ENCODE assay signal across 1 cellular context in the genomic region with DNA sequence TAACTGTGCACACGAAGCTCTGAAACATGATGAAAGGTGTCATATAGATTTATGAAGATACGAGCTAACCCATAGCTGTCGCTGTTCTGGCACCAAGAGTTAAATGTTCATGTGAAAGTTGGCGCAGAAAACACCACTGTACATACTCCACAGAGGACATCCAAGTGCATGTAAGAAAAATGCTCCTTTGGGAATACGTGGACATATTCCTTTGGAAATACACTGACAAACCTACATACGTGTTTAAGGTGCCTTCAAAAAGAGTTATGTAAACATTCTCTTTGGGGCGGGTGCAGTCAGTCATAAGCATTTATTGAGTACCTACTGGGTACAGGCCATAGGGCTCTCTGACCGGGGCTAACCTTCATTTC.
TF ChIP-seq lines count a peak whose summit lies in the region.

No MANE protein-coding gene starts in this region.

TF ChIP-seq in HepG2, 621 proteins besides CTCF, POLR2A, EP300 and RAD21 (continued from another document and continues in another):
- TF ChIP-seq, protein P1, sequence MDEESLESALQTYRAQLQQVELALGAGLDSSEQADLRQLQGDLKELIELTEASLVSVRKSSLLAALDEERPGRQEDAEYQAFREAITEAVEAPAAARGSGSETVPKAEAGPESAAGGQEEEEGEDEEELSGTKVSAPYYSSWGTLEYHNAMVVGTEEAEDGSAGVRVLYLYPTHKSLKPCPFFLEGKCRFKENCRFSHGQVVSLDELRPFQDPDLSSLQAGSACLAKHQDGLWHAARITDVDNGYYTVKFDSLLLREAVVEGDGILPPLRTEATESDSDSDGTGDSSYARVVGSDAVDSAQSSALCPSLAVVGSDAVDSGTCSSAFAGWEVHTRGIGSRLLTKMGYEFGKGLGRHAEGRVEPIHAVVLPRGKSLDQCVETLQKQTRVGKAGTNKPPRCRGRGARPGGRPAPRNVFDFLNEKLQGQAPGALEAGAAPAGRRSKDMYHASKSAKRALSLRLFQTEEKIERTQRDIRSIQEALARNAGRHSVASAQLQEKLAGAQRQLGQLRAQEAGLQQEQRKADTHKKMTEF (CRISPR knock-in tag; IDR thresholded peaks at IDR 0.05): no peak
- no peak for TF ChIP-seq WIZ (CRISPR knock-in tag; IDR thresholded peaks at IDR 0.05)
- TF ChIP-seq ETV5 (CRISPR knock-in tag; IDR thresholded peaks at IDR 0.05; ENCODE audit: borderline replicate concordance): no peak
- TF ChIP-seq, protein P2, sequence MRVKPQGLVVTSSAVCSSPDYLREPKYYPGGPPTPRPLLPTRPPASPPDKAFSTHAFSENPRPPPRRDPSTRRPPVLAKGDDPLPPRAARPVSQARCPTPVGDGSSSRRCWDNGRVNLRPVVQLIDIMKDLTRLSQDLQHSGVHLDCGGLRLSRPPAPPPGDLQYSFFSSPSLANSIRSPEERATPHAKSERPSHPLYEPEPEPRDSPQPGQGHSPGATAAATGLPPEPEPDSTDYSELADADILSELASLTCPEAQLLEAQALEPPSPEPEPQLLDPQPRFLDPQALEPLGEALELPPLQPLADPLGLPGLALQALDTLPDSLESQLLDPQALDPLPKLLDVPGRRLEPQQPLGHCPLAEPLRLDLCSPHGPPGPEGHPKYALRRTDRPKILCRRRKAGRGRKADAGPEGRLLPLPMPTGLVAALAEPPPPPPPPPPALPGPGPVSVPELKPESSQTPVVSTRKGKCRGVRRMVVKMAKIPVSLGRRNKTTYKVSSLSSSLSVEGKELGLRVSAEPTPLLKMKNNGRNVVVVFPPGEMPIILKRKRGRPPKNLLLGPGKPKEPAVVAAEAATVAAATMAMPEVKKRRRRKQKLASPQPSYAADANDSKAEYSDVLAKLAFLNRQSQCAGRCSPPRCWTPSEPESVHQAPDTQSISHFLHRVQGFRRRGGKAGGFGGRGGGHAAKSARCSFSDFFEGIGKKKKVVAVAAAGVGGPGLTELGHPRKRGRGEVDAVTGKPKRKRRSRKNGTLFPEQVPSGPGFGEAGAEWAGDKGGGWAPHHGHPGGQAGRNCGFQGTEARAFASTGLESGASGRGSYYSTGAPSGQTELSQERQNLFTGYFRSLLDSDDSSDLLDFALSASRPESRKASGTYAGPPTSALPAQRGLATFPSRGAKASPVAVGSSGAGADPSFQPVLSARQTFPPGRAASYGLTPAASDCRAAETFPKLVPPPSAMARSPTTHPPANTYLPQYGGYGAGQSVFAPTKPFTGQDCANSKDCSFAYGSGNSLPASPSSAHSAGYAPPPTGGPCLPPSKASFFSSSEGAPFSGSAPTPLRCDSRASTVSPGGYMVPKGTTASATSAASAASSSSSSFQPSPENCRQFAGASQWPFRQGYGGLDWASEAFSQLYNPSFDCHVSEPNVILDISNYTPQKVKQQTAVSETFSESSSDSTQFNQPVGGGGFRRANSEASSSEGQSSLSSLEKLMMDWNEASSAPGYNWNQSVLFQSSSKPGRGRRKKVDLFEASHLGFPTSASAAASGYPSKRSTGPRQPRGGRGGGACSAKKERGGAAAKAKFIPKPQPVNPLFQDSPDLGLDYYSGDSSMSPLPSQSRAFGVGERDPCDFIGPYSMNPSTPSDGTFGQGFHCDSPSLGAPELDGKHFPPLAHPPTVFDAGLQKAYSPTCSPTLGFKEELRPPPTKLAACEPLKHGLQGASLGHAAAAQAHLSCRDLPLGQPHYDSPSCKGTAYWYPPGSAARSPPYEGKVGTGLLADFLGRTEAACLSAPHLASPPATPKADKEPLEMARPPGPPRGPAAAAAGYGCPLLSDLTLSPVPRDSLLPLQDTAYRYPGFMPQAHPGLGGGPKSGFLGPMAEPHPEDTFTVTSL (CRISPR knock-in tag; IDR thresholded peaks at IDR 0.05; ENCODE audit: borderline replicate concordance): no peak
- TF ChIP-seq SMARCC2 (IDR thresholded peaks at IDR 0.05): no peak
- no peak for TF ChIP-seq MAFK (conservative IDR thresholded peaks at IDR 0.05 in 1 of 2, IDR thresholded peaks at IDR 0.05 in 1 of 2; ENCODE audit: low read length in 2 of 2)
- no peak for TF ChIP-seq ZNF878 (CRISPR knock-in tag; IDR thresholded peaks at IDR 0.05)
- TF ChIP-seq CBFB (CRISPR knock-in tag; IDR thresholded peaks at IDR 0.05): peak; percentile 12; the same call in 1 of the 2 replicates
- TF ChIP-seq, protein P3, sequence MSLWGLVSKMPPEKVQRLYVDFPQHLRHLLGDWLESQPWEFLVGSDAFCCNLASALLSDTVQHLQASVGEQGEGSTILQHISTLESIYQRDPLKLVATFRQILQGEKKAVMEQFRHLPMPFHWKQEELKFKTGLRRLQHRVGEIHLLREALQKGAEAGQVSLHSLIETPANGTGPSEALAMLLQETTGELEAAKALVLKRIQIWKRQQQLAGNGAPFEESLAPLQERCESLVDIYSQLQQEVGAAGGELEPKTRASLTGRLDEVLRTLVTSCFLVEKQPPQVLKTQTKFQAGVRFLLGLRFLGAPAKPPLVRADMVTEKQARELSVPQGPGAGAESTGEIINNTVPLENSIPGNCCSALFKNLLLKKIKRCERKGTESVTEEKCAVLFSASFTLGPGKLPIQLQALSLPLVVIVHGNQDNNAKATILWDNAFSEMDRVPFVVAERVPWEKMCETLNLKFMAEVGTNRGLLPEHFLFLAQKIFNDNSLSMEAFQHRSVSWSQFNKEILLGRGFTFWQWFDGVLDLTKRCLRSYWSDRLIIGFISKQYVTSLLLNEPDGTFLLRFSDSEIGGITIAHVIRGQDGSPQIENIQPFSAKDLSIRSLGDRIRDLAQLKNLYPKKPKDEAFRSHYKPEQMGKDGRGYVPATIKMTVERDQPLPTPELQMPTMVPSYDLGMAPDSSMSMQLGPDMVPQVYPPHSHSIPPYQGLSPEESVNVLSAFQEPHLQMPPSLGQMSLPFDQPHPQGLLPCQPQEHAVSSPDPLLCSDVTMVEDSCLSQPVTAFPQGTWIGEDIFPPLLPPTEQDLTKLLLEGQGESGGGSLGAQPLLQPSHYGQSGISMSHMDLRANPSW (CRISPR knock-in tag; IDR thresholded peaks at IDR 0.05; ENCODE audit: borderline replicate concordance): no peak
- TF ChIP-seq SIN3A (IDR thresholded peaks at IDR 0.05; ENCODE audit: borderline replicate concordance, low read depth, low read length): no peak
- TF ChIP-seq GABPB1 (CRISPR knock-in tag; IDR thresholded peaks at IDR 0.05): no peak
- 0 out of 2 replicates have a peak, but pooled peaks have one; percentile 38 for TF ChIP-seq SOX5 (CRISPR knock-in tag; IDR thresholded peaks at IDR 0.05; ENCODE audit: borderline replicate concordance)
- TF ChIP-seq, protein P4, sequence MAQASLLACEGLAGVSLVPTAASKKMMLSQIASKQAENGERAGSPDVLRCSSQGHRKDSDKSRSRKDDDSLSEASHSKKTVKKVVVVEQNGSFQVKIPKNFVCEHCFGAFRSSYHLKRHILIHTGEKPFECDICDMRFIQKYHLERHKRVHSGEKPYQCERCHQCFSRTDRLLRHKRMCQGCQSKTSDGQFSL (CRISPR knock-in tag; IDR thresholded peaks at IDR 0.05): no peak
- TF ChIP-seq FOSL1 (CRISPR knock-in tag; IDR thresholded peaks at IDR 0.05; ENCODE audit: borderline replicate concordance): no peak
- TF ChIP-seq ZNF207 (IDR thresholded peaks at IDR 0.05; ENCODE audit: borderline replicate concordance): no peak
- TF ChIP-seq KDM1A (CRISPR knock-in tag; IDR thresholded peaks at IDR 0.05): no peak
- no peak for TF ChIP-seq U2AF1 (optimal IDR thresholded peaks at IDR 0.05; ENCODE audit: low read depth, low read length)
- TF ChIP-seq KLF9 (CRISPR knock-in tag; IDR thresholded peaks at IDR 0.05; ENCODE audit: low read depth): no peak
- TF ChIP-seq, protein P5, sequence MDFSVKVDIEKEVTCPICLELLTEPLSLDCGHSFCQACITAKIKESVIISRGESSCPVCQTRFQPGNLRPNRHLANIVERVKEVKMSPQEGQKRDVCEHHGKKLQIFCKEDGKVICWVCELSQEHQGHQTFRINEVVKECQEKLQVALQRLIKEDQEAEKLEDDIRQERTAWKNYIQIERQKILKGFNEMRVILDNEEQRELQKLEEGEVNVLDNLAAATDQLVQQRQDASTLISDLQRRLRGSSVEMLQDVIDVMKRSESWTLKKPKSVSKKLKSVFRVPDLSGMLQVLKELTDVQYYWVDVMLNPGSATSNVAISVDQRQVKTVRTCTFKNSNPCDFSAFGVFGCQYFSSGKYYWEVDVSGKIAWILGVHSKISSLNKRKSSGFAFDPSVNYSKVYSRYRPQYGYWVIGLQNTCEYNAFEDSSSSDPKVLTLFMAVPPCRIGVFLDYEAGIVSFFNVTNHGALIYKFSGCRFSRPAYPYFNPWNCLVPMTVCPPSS (IDR thresholded peaks at IDR 0.05): no peak
- TF ChIP-seq HMGA1 (CRISPR knock-in tag; conservative IDR thresholded peaks at IDR 0.05): no peak
- TF ChIP-seq, protein P6, sequence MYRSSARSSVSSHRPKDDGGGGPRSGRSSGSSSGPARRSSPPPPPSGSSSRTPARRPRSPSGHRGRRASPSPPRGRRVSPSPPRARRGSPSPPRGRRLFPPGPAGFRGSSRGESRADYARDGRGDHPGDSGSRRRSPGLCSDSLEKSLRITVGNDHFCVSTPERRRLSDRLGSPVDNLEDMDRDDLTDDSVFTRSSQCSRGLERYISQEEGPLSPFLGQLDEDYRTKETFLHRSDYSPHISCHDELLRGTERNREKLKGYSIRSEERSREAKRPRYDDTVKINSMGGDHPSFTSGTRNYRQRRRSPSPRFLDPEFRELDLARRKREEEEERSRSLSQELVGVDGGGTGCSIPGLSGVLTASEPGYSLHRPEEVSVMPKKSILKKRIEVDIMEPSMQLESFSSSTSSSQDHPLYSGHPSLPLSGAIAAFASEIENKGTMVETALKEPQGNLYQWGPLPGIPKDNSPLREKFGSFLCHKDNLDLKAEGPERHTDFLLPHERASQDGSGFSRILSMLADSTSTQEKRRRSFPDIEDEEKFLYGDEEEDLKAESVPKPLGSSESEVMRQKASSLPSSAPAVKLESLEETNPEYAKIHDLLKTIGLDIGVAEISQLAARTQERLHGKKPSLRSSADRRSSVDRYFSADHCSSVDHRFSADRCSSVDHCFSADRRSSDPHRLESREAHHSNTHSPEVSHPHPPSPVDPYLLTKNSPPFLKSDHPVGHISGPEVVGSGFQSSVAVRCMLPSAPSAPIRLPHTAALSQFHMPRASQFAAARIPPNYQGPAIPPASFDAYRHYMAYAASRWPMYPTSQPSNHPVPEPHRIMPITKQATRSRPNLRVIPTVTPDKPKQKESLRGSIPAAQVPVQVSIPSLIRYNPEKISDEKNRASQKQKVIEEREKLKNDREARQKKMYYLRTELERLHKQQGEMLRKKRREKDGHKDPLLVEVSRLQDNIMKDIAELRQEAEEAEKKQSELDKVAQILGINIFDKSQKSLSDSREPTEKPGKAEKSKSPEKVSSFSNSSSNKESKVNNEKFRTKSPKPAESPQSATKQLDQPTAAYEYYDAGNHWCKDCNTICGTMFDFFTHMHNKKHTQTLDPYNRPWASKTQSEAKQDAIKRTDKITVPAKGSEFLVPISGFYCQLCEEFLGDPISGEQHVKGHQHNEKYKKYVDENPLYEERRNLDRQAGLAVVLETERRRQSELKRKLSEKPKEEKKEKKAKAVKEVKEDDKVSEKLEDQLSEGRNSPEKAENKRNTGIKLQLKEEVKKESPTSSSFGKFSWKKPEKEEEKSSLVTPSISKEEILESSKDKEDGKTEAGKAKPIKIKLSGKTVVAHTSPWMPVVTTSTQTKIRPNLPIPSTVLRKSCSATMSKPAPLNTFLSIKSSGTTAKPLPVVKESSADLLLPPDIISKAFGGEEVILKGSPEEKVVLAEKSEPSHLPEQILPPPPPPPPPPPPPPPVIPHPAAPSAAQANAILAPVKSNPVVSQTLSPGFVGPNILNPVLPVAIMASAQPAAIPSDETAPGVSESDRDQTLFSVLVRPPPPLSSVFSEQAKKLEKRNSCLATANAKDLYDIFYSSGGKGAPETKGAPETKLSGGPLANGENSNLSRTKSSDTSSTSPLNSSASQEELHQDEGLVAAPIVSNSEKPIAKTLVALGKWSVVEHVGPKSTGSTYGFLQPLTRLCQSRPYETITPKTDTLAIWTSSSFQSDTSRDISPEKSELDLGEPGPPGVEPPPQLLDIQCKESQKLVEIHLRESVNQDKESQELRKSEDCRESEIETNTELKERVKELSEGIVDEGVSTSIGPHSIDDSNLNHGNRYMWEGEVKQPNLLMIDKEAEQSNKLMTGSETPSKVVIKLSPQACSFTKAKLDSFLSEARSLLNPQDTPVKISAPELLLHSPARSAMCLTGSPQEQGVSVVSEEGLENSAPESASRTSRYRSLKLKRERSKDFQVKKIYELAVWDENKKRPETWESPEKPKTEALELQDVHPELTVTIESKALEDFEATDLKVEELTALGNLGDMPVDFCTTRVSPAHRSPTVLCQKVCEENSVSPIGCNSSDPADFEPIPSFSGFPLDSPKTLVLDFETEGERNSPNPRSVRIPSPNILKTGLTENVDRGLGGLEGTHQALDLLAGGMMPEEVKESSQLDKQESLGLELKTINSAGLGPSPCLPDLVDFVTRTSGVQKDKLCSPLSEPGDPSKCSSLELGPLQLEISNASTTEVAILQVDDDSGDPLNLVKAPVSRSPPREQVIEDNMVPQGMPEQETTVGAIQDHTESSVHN (CRISPR knock-in tag; IDR thresholded peaks at IDR 0.05): no peak
- no peak for TF ChIP-seq FOXM1 (CRISPR knock-in tag; IDR thresholded peaks at IDR 0.05)
- no peak for TF ChIP-seq NFIB (CRISPR knock-in tag; IDR thresholded peaks at IDR 0.05; ENCODE audit: borderline replicate concordance)
- no peak for TF ChIP-seq TOE1 (CRISPR knock-in tag; IDR thresholded peaks at IDR 0.05)
- TF ChIP-seq, protein P7, sequence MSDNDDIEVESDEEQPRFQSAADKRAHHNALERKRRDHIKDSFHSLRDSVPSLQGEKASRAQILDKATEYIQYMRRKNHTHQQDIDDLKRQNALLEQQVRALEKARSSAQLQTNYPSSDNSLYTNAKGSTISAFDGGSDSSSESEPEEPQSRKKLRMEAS (IDR thresholded peaks at IDR 0.05): no peak
- no peak for TF ChIP-seq ZNF782 (CRISPR knock-in tag; IDR thresholded peaks at IDR 0.05; ENCODE audit: borderline replicate concordance)
- TF ChIP-seq RELA (CRISPR knock-in tag; IDR thresholded peaks at IDR 0.05): 0 out of 2 replicates have a peak, but pooled peaks have one; percentile 39
- TF ChIP-seq IKZF4 (CRISPR knock-in tag; IDR thresholded peaks at IDR 0.05; ENCODE audit: borderline replicate concordance, low read depth, not compliant biosample characterization): no peak
- 0 out of 2 replicates have a peak, but pooled peaks have one; percentile 51 for TF ChIP-seq KDM3A (CRISPR knock-in tag; IDR thresholded peaks at IDR 0.05; ENCODE audit: low read depth)
- TF ChIP-seq ZNF44 (CRISPR knock-in tag; IDR thresholded peaks at IDR 0.05): no peak
- TF ChIP-seq SOX6 (IDR thresholded peaks at IDR 0.05): no peak
- TF ChIP-seq SOX6 (CRISPR knock-in tag; IDR thresholded peaks at IDR 0.05): no peak; the same call in 1 of the 2 replicates
- TF ChIP-seq, protein P8, sequence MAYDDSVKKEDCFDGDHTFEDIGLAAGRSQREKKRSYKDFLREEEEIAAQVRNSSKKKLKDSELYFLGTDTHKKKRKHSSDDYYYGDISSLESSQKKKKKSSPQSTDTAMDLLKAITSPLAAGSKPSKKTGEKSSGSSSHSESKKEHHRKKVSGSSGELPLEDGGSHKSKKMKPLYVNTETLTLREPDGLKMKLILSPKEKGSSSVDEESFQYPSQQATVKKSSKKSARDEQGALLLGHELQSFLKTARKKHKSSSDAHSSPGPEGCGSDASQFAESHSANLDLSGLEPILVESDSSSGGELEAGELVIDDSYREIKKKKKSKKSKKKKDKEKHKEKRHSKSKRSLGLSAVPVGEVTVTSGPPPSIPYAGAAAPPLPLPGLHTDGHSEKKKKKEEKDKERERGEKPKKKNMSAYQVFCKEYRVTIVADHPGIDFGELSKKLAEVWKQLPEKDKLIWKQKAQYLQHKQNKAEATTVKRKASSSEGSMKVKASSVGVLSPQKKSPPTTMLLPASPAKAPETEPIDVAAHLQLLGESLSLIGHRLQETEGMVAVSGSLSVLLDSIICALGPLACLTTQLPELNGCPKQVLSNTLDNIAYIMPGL (CRISPR knock-in tag; IDR thresholded peaks at IDR 0.05; ENCODE audit: borderline replicate concordance in 1 of 2, low read depth in 1 of 2): no peak
- TF ChIP-seq ZNF746 (CRISPR knock-in tag; IDR thresholded peaks at IDR 0.05): no peak
- TF ChIP-seq RFX1 (IDR thresholded peaks at IDR 0.05): no peak
- TF ChIP-seq ZNF552 (CRISPR knock-in tag; IDR thresholded peaks at IDR 0.05; ENCODE audit: borderline replicate concordance): no peak
- TF ChIP-seq ZFP90 (CRISPR knock-in tag; IDR thresholded peaks at IDR 0.05; ENCODE audit: borderline replicate concordance): no peak
